8 cellular contexts compared by ENCODE assay signal in the genomic region with DNA sequence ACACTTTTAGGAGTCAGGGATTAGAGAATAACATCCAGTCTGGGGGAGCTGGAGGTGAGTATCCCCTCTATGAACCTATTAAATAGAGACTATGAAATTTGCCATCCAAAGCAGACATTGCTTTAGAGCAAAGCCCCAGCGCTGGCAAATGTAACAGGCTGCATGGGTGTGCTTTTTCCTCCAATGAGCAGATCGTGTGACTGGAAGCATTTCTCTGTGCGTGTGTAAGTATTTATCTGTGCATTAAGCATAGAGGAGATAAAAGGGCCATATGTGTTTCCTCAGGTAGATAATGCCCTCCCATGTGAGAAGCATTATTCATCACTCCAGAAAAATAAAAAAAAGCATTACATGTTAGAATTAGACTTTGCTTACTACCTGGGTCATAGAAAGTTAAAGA. TPM values are rescaled to one million over a fixed set of nuclear protein-coding genes. Genes with fewer than 3 reads are reported as not detected.
DNase-seq lines count a peak whose midpoint lies in the region; ATAC-seq and TF ChIP-seq lines count a peak whose summit lies in the region.

No MANE protein-coding gene starts in this region.

- H3K27me3 Mint-ChIP-seq in chondrocyte (ENCODE audit: low read depth) = no peaks in the 10 kb centered on the region

- peak overlapping the region; percentile 58 for H2AFZ ChIP-seq in ACC112 (ENCODE audit: low read length, unreplicated experiment)
- H2AFZ ChIP-seq in parathyroid adenoma = peak overlapping the region; percentile 51

- H3K4me3 ChIP-seq in ACC112 (ENCODE audit: low read depth, low read length) = peak overlapping the region; percentile 81
- no peak overlapping the region for H3K4me3 ChIP-seq in parathyroid adenoma (ENCODE audit: low read depth, low read length)

- peak overlapping the region; percentile 21 for H3K4me3 Mint-ChIP-seq in chondrocyte (ENCODE audit: unreplicated experiment)

- DNase-seq in chondrocyte (ENCODE audit: low spot score) = no peak
- no peak for DNase-seq in NCI-H187 treated with DMSO at 0.1 percent for 48 hours (lab: John Stamatoyannopoulos, UW)
- no peak for DNase-seq in dermis blood vessel endothelial cell
- no peak for DNase-seq in retina

- no peak for TF ChIP-seq CTCF in chondrocyte (IDR thresholded peaks at IDR 0.05)
- TF ChIP-seq CTCF in parathyroid adenoma (IDR thresholded peaks at IDR 0.05) = no peak

- no peaks in the 10 kb centered on the region; the same call in 1 of the 2 replicates for H3K36me3 ChIP-seq in ACC112 (ENCODE audit: insufficient read depth, low read length)
- H3K36me3 ChIP-seq in parathyroid adenoma (ENCODE audit: control insufficient read depth, insufficient read depth, low read length) = no peaks in the 10 kb centered on the region

- no peaks in the 10 kb centered on the region for H3K27me3 ChIP-seq in ACC112 (ENCODE audit: insufficient read depth, low read length)
- H3K27me3 ChIP-seq in parathyroid adenoma (ENCODE audit: control insufficient read depth, insufficient read depth, low read length) = no peaks in the 10 kb centered on the region

- no peak overlapping the region for H3K27ac Mint-ChIP-seq in chondrocyte (ENCODE audit: unreplicated experiment)

- H3K9me3 Mint-ChIP-seq in chondrocyte (ENCODE audit: low read depth) = no peaks in the 10 kb centered on the region

- H3K4me2 ChIP-seq in parathyroid adenoma (ENCODE audit: low read length) = no peak overlapping the region

- H3K9ac ChIP-seq in parathyroid adenoma = no peak overlapping the region

- H3K79me2 ChIP-seq in ACC112 (ENCODE audit: control insufficient read depth, insufficient read depth, low read length, unreplicated experiment) (no peaks in the 10 kb centered on the region), parathyroid adenoma (no peaks in the 10 kb centered on the region)

- H3K4me1 Mint-ChIP-seq in chondrocyte (ENCODE audit: low read depth) = peaks cover 20% of the 10 kb centered on the region

- H3K36me3 Mint-ChIP-seq in chondrocyte (ENCODE audit: low read depth) = peaks cover 4% of the 10 kb centered on the region

- H3K27ac ChIP-seq in ACC112 (ENCODE audit: low read depth, low read length) = no peak overlapping the region
- H3K27ac ChIP-seq in parathyroid adenoma = no peak overlapping the region

- ATAC-seq in GM19395 (IDR thresholded peaks at IDR 0.05; ENCODE audit: unreplicated experiment) (peak; percentile 8), HG03565 (IDR thresholded peaks at IDR 0.05; ENCODE audit: unreplicated experiment) (peak; percentile 0)

- no peaks in the 10 kb centered on the region for H3K9me3 ChIP-seq in parathyroid adenoma (ENCODE audit: control insufficient read depth, low read length)

- peaks cover 10% of the 10 kb centered on the region for H3K4me1 ChIP-seq in ACC112 (ENCODE audit: control insufficient read depth, insufficient read depth, low read length, unreplicated experiment)
- H3K4me1 ChIP-seq in parathyroid adenoma = no peaks in the 10 kb centered on the region

RNA-seq across cellular contexts. Expression of a gene that starts 0.9 kb away (rescaled TPM):
- total RNA-seq in chondrocyte (1.1 to 1.5 TPM (median 1.3 TPM) in 3 replicates), dermis blood vessel endothelial cell (0.34 and 0.70 TPM in 2 replicates)

RNA-seq across cellular contexts. Expression of a gene that starts 52.2 kb away (rescaled TPM):
- total RNA-seq in chondrocyte = 6.5 to 8.1 TPM (median 7.1 TPM) in 3 replicates
- total RNA-seq in dermis blood vessel endothelial cell = 8.2 and 8.7 TPM in 2 replicates

RNA-seq across cellular contexts. Expression of a gene that starts 55.1 kb away (rescaled TPM):
- total RNA-seq in chondrocyte (10.2 to 13.3 TPM (median 10.7 TPM) in 3 replicates), dermis blood vessel endothelial cell (16.2 and 17.2 TPM in 2 replicates)
